20 cellular contexts compared by ENCODE assay signal in genomic region chr19:13958043-13958442, GRCh38. TPM values are rescaled to one million over a fixed set of nuclear protein-coding genes. Genes with fewer than 3 reads are reported as not detected.
"Had no signal": no experiment of that assay in that cellular context is flagged by ENCODE, and none has a peak within 500 bp of the region (broad histone marks: within the 10 kb centered on the region; RNA-seq: fewer than 3 reads in every experiment).

No MANE protein-coding gene starts in this region.

- H3K27ac Mint-ChIP-seq: activated CD4-positive, alpha-beta T cell treated with anti-CD3 and anti-CD28 coated beads, Interleukin-2, amount 10 ng/mL, durations not matched to agents 24 days and 14 days; activated naive CD4-positive, alpha-beta T cell treated with anti-CD3 and anti-CD28 coated beads, Interleukin-2, amount 50 U/mL, for 24 hours; stimulated activated naive CD8-positive, alpha-beta T cell treated with anti-CD3 and anti-CD28 coated beads, Interleukin-15, Interleukin-2, amounts not matched to agents 100 ng/mL and 50 ng/mL, for 24 hours had no signal

- ATAC-seq: esophagus mucosa, gastroesophageal sphincter, mucosa of descending colon, pancreas had no signal

- H3K4me3 Mint-ChIP-seq: activated CD4-positive, alpha-beta T cell treated with anti-CD3 and anti-CD28 coated beads, Interleukin-2, amount 10 ng/mL, durations not matched to agents 24 days and 14 days; activated naive CD4-positive, alpha-beta T cell treated with anti-CD3 and anti-CD28 coated beads, Interleukin-2, amount 50 U/mL, for 24 hours; stimulated activated naive CD8-positive, alpha-beta T cell treated with anti-CD3 and anti-CD28 coated beads, Interleukin-15, Interleukin-2, amounts not matched to agents 100 ng/mL and 50 ng/mL, for 24 hours had no signal

- H3K27me3 ChIP-seq: gastroesophageal sphincter, pancreas, sigmoid colon had no signal

- H3K9me3 Mint-ChIP-seq: activated CD4-positive, alpha-beta T cell treated with anti-CD3 and anti-CD28 coated beads, Interleukin-2, amount 10 ng/mL, durations not matched to agents 24 days and 14 days; activated naive CD4-positive, alpha-beta T cell treated with anti-CD3 and anti-CD28 coated beads, Interleukin-2, amount 50 U/mL, for 24 hours; naive B cell; stimulated activated naive CD8-positive, alpha-beta T cell treated with anti-CD3 and anti-CD28 coated beads, Interleukin-15, Interleukin-2, amounts not matched to agents 100 ng/mL and 50 ng/mL, for 24 hours had no signal

- H3K9me3 ChIP-seq: gastroesophageal sphincter, mucosa of descending colon, pancreas, sigmoid colon had no signal

- DNase-seq: activated CD4-positive, alpha-beta T cell treated with anti-CD3 and anti-CD28 coated beads, Interleukin-2, amount 10 ng/mL, durations not matched to agents 24 days and 14 days; activated CD8-positive, alpha-beta memory T cell treated with anti-CD3 and anti-CD28 coated beads for 24 hours; activated CD8-positive, alpha-beta memory T cell treated with anti-CD3 and anti-CD28 coated beads, Interleukin-2, amount 50 U/mL, for 48 hours; activated gamma-delta T cell; cerebellar nuclear complex; cortex of kidney; mesenchymal stem cell; mucosa of descending colon; naive B cell; sigmoid colon; stimulated activated CD4-positive, alpha-beta T cell treated with anti-CD3 and anti-CD28 coated beads, Interleukin-12 subunit alpha, Interleukin-12 subunit beta, amount 100 ng/mL, for 4 hours; stimulated activated CD4-positive, alpha-beta T cell treated with anti-CD3 and anti-CD28 coated beads, Interleukin-1b, Interleukin-23, amount 100 ng/mL, for 48 hours; trophoblast cell had no signal

- H3K27ac ChIP-seq: gastroesophageal sphincter, pancreas, sigmoid colon had no signal

- H3K27me3 Mint-ChIP-seq: activated CD4-positive, alpha-beta T cell treated with anti-CD3 and anti-CD28 coated beads, Interleukin-2, amount 10 ng/mL, durations not matched to agents 24 days and 14 days; activated naive CD4-positive, alpha-beta T cell treated with anti-CD3 and anti-CD28 coated beads, Interleukin-2, amount 50 U/mL, for 24 hours; naive B cell; stimulated activated naive CD8-positive, alpha-beta T cell treated with anti-CD3 and anti-CD28 coated beads, Interleukin-15, Interleukin-2, amounts not matched to agents 100 ng/mL and 50 ng/mL, for 24 hours had no signal

RNA-seq across cellular contexts. Expression of gene PODNL1, which starts 19.8 kb away (rescaled TPM):
- total RNA-seq: activated CD4-positive, alpha-beta T cell treated with anti-CD3 and anti-CD28 coated beads, Interleukin-2, amount 10 ng/mL, durations not matched to agents 24 days and 14 days; bronchial epithelial cell; sigmoid colon; T-helper 2 cell treated with Interferon-gamma antibody and Interleukin-4, amounts not matched to agents 100 ng/mL and 5 ng/mL, for 36 hours had no signal
